Comparison of ENCODE assay signal across 8 cellular contexts in genomic region chr7:73742753-73743641, GRCh38. TPM values are rescaled to one million over a fixed set of nuclear protein-coding genes. Genes with fewer than 3 reads are reported as not detected.
DNase-seq lines count a peak whose midpoint lies in the region; ATAC-seq and TF ChIP-seq lines count a peak whose summit lies in the region.

No MANE protein-coding gene starts in this region.

- WGBS in lung, 2 donors = 37 to 54% methylated on average over 35 of the region's 35 CpGs

- H3K4me3 ChIP-seq in lung = no peak overlapping the region

- H3K9me3 ChIP-seq in lung (ENCODE audit: control insufficient read depth in 2 of 2, insufficient read depth in 1 of 2, low read length in 1 of 2) = no peaks in the 10 kb centered on the region

- no peak for TF ChIP-seq CTCF in lung (IDR thresholded peaks at IDR 0.05; ENCODE audit: control extremely low read depth, extremely low read depth)

- peak; percentile 7 for ATAC-seq in lung (ENCODE audit: insufficient read depth, low FRiP score)
- no peak for ATAC-seq in GM21515 (IDR thresholded peaks at IDR 0.05; ENCODE audit: unreplicated experiment)
- ATAC-seq in GM18870 (IDR thresholded peaks at IDR 0.05; ENCODE audit: unreplicated experiment) = no peak

- H3K27me3 ChIP-seq in lung (ENCODE audit: control insufficient read depth, insufficient read depth) = no peaks in the 10 kb centered on the region

- H3K27ac ChIP-seq in lung (ENCODE audit: low read depth in 1 of 2, low read length in 1 of 2) = peak overlapping the region in 1 of 2 donors; percentile 87

- peaks cover 0 to 4% of the 10 kb centered on the region in 2 donors for H3K4me1 ChIP-seq in lung (ENCODE audit: control insufficient read depth in 2 of 2, insufficient read depth in 2 of 2, low read length in 2 of 2)

- peak; percentile 48 for DNase-seq in Ammon's horn (ENCODE audit: low spot score)
- DNase-seq in NCI-H1105 treated with DMSO at 0.1 percent for 48 hours (lab: John Stamatoyannopoulos, UW) = peak; percentile 98
- peak; percentile 80 for DNase-seq in astrocyte of the hippocampus (ENCODE audit: low read depth, low spot score)
- DNase-seq in lung (ENCODE audit: low spot score) = peak; percentile 95
- no peak for DNase-seq in GF-D8 (lab: John Stamatoyannopoulos, UW)
- no peak for DNase-seq in HPDE6-E6E7 (ENCODE audit: extremely low spot score)

- H3K36me3 ChIP-seq in lung (ENCODE audit: control insufficient read depth in 2 of 2, insufficient read depth in 2 of 2, low read length in 2 of 2) = no peaks in the 10 kb centered on the region

RNA-seq across cellular contexts. Expression of gene ABHD11, which starts 4.4 kb away (rescaled TPM):
- total RNA-seq in lung = 10 to 100 TPM; 22.2 to 50.0 TPM
- polyA plus RNA-seq in lung = 10 to 100 TPM; 30.5 to 52.9 TPM

RNA-seq across cellular contexts. Expression of gene STX1A, which starts 23.5 kb away (rescaled TPM):
- total RNA-seq in lung = 1 to 10 TPM; 7.7 to 8.0 TPM
- 1 to 10 TPM; 4.1 to 7.7 TPM for polyA plus RNA-seq in lung

RNA-seq across cellular contexts. Expression of gene CLDN3, which starts 27.1 kb away (rescaled TPM):
- total RNA-seq in lung = 10 to 100 TPM; 43.4 to 43.8 TPM
- polyA plus RNA-seq in lung = 10 to 100 TPM; 42.9 to 54.7 TPM

RNA-seq across cellular contexts. Expression of gene BUD23, which starts 59.6 kb away (rescaled TPM):
- 10 to 100 TPM; 33.5 to 76.7 TPM for total RNA-seq in lung
- polyA plus RNA-seq in lung = 100 to 1,000 TPM in 1 of 2 donors, 10 to 100 TPM in 1; 71.7 to 118 TPM

RNA-seq across cellular contexts. Expression of gene DNAJC30, which starts 59.7 kb away (rescaled TPM):
- total RNA-seq in lung = 10 to 100 TPM in 1 of 2 donors, 1 to 10 TPM in 1; 5.3 to 14.4 TPM
- polyA plus RNA-seq in lung = 10 to 100 TPM in 1 of 2 donors, 1 to 10 TPM in 1; 8.1 to 10.0 TPM

Comparison
In these comparisons a context has a peak if more than half of its experiments do, and no peak if none do; other contexts are left out.
1. DNase-seq: peak in Ammon's horn (single experiment), NCI-H1105 treated with DMSO at 0.1 percent for 48 hours (single experiment), astrocyte of the hippocampus (single experiment) and lung (single experiment); none in GF-D8 (single experiment) and HPDE6-E6E7 (single experiment).